In genomic region chr5:172897691-172898512, GRCh38 we compare ENCODE assay signal across 8 cellular contexts.
DNase-seq lines count a peak whose midpoint lies in the region; ATAC-seq and TF ChIP-seq lines count a peak whose summit lies in the region.

No MANE protein-coding gene starts in this region.

- H3K27me3 ChIP-seq in muscle layer of colon (ENCODE audit: control insufficient read depth in 1 of 2, insufficient read depth in 2 of 2, low read length in 2 of 2) (no peaks in the 10 kb centered on the region), uterus (no peaks in the 10 kb centered on the region)

- H3K4me3 ChIP-seq in muscle layer of colon (ENCODE audit: low read depth in 1 of 2, low read length in 2 of 2) = no peak overlapping the region
- no peak overlapping the region for H3K4me3 ChIP-seq in uterus

- peak; percentile 33 to 35 for ATAC-seq in left cardiac atrium
- ATAC-seq in GM18873 (IDR thresholded peaks at IDR 0.05; ENCODE audit: low FRiP score, unreplicated experiment) = no peak
- no peak for ATAC-seq in HG03280 (IDR thresholded peaks at IDR 0.05; ENCODE audit: unreplicated experiment)

- H3K9ac ChIP-seq in muscle layer of colon (ENCODE audit: low read length) = peak overlapping the region; percentile 40

- peak in 1 of 2 donors; percentile 9 for TF ChIP-seq POLR2A in uterus (IDR thresholded peaks at IDR 0.05)

- H3K36me3 ChIP-seq in muscle layer of colon (ENCODE audit: insufficient read depth, low read length) (peaks cover 10% of the 10 kb centered on the region), uterus (no peaks in the 10 kb centered on the region)

- DNase-seq in left cardiac atrium (no peak), cardiac septum (ENCODE audit: low spot score) (no peak), cerebellar cortex (ENCODE audit: low spot score) (peak; percentile 59), uterus (no peak)
- DNase-seq in activated CD4-positive, alpha-beta T cell treated with anti-CD3 and anti-CD28 coated beads, Interleukin-2, amount 50 U/mL, for 4 hours = no peak

- H3K4me1 ChIP-seq in muscle layer of colon (ENCODE audit: insufficient read depth, low read length) (peaks cover 46% of the 10 kb centered on the region), uterus (peaks cover 10 to 16% of the 10 kb centered on the region in 2 donors)

- H3K27ac ChIP-seq in muscle layer of colon (ENCODE audit: low read depth, low read length) (peak overlapping the region; percentile 92), uterus (peak overlapping the region; percentile 91 to 93)

- H3K9me3 ChIP-seq in muscle layer of colon (ENCODE audit: low read length) (no peaks in the 10 kb centered on the region), uterus (no peaks in the 10 kb centered on the region)

- peak in 1 of 4 experiments; percentile 22 for TF ChIP-seq CTCF in uterus (IDR thresholded peaks at IDR 0.05)

- intact Hi-C loops in left cardiac atrium (cut with DNase I) (no loop called here), cardiac septum (cut with DNase I) (no loop called here), uterus (cut with DNase I; ENCODE audit: low total_unique reads) (no loop called here)

Comparison
In these comparisons a context has a peak if more than half of its experiments do, and no peak if none do; other contexts are left out.
1. ATAC-seq: peak in left cardiac atrium (2 of 2); none in GM18873 (single experiment) and HG03280 (single experiment).